In the genomic region with DNA sequence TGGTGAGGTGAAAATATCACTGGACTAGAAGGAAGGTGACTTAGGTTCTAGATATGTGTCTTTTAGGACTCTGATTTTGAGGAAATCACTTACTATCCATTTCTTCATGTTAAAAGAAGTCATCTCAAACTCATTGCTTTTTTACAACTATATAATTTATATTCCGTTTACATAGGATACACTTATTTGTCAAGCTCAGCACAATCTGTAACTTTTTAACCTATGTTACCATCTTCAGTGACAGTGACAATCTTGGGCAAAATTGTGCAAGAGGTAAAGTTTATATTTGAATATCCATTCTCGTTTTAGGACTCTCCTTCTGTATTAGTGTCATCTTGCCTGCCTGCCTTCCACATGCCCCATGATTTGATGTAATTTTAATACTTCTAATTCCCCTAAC, we compare ENCODE assay signal across 28 cellular contexts.
"Had no signal": no experiment of that assay in that cellular context is flagged by ENCODE, and none has a peak within 500 bp of the region (broad histone marks: within the 10 kb centered on the region; RNA-seq: fewer than 3 reads in every experiment).

No MANE protein-coding gene starts in this region.

- H3K27me3 ChIP-seq: colonic mucosa, dorsolateral prefrontal cortex, esophagus muscularis mucosa, esophagus squamous epithelium, foreskin keratinocyte, gastrocnemius medialis, gastroesophageal sphincter, heart left ventricle, heart right ventricle had no signal

- H3K36me3 ChIP-seq: colonic mucosa, esophagus muscularis mucosa, esophagus squamous epithelium, gastrocnemius medialis, gastroesophageal sphincter, heart left ventricle, heart right ventricle had no signal

- H3K27ac ChIP-seq: colonic mucosa, coronary artery, dorsolateral prefrontal cortex, epithelial cell of prostate, esophagus muscularis mucosa, esophagus squamous epithelium, foreskin keratinocyte, gastrocnemius medialis, gastroesophageal sphincter, heart left ventricle, heart right ventricle had no signal

- DNase-seq: colonic mucosa; cortex of kidney; dermis blood vessel endothelial cell; dorsolateral prefrontal cortex; effector CD4-positive, alpha-beta T cell; effector CD8-positive, alpha-beta T cell; effector memory CD4-positive, alpha-beta T cell; effector memory CD8-positive, alpha-beta T cell; endodermal cell; erythroblast; esophagus squamous epithelium; foreskin fibroblast; foreskin keratinocyte; foreskin melanocyte; gastrocnemius medialis; glutamatergic neuron; head of caudate nucleus; heart left ventricle; heart right ventricle had no signal

- H3K9me3 ChIP-seq: colonic mucosa, esophagus muscularis mucosa, esophagus squamous epithelium, gastrocnemius medialis, gastroesophageal sphincter, heart left ventricle, heart right ventricle had no signal

- H3K4me3 ChIP-seq: colonic mucosa, coronary artery, dorsolateral prefrontal cortex, esophagus muscularis mucosa, esophagus squamous epithelium, gastrocnemius medialis, gastroesophageal sphincter, heart left ventricle, heart right ventricle had no signal

- ATAC-seq: effector memory CD8-positive, alpha-beta T cell; esophagus mucosa; foreskin keratinocyte; gastrocnemius medialis; gastroesophageal sphincter; heart left ventricle; heart right ventricle had no signal

- H3K4me1 ChIP-seq: colonic mucosa, esophagus muscularis mucosa, esophagus squamous epithelium, foreskin keratinocyte, gastroesophageal sphincter, heart left ventricle, heart right ventricle had no signal

- FAIRE-seq: colon, endometrium, endothelial cell of umbilical vein, frontal cortex had no signal
